Comparison of ENCODE assay signal across 8 cellular contexts in the genomic region with DNA sequence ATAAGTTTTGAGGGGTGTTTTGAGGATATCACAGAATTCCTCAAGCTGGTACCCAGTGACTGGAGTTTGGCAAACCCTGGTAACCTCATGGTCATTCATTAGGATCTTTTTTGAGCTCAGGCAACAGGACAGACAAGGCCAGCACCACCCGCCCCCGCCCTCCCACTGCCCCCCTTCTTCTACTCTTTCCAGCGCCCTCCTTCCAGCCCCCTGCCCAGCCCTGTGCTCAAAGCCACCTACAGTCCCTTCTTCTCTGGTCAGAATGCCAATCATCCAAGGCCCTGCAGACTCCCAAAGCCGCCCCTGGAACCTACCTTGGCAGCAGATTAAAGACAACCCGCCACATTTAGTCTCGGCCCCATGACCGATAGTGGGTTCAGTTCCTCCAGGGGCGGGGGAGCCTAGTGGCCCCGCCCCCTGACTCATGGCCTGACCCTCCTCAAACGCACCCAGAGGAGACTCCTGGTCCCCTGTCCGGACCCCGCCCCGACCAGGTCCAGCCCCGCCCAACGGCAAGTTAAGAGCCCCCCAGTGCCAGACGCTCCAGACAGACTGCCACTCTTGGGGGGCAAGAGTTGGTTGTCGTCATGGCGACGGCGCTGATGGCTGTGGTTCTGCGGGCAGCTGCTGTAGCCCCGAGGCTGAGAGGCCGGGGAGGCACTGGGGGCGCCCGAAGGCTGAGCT. TPM values are rescaled to one million over a fixed set of nuclear protein-coding genes. Genes with fewer than 3 reads are reported as not detected.
A peak's percentile ranks its signal among the peaks of the same experiment; 100 is the strongest.
DNase-seq lines count a peak whose midpoint lies in the region; ATAC-seq, FAIRE-seq and TF ChIP-seq lines count a peak whose summit lies in the region.

NAGS (plus strand) TSS at position 546 of the 684 bp plus-strand sequence; CDS start at position 588, 42 bp downstream.

- intact Hi-C loops in endothelial cell of umbilical vein (cut with micrococcal nuclease): loop anchor here (10.0 kb wide), 1 partner anchor 111 kb away; no protein-coding TSS in a partner anchor

- H3K27ac ChIP-seq in endothelial cell of umbilical vein (ENCODE audit: insufficient read depth, low read depth, low read length): peak within 1 kb of the TSS; percentile 44
- no peak within 1 kb of the TSS for H3K27ac ChIP-seq in neural progenitor cell

- peak; percentile 31 for DNase-seq in COLO668 (lab: John Stamatoyannopoulos, UW; ENCODE audit: unreplicated experiment)
- no peak for DNase-seq in NT2/D1 (ENCODE audit: low read depth, low spot score)
- no peak for DNase-seq in endothelial cell of umbilical vein (ENCODE audit: low read depth, low spot score)
- DNase-seq in neural progenitor cell (ENCODE audit: low spot score): peak; percentile 63
- no peak for DNase-seq in globus pallidus (ENCODE audit: low spot score)
- DNase-seq in dedifferentiated amniotic fluid mesenchymal stem cell (ENCODE audit: extremely low spot score): no peak

- no peaks in the 10 kb centered on the region for H3K9me1 ChIP-seq in endothelial cell of umbilical vein (replicated peaks; ENCODE audit: control insufficient read depth, extremely low read depth, insufficient read depth, low read length)

- no peaks in the 10 kb centered on the region for H3K36me3 Mint-ChIP-seq in neural progenitor cell

- H3K36me3 ChIP-seq in NT2/D1 (ENCODE audit: insufficient read depth, insufficient read length, low read length): peaks cover 3% of the 10 kb centered on the region
- no peaks in the 10 kb centered on the region for H3K36me3 ChIP-seq in endothelial cell of umbilical vein (ENCODE audit: control insufficient read depth in 2 of 2, extremely low read depth in 1 of 2, insufficient read depth in 2 of 2, low read length in 2 of 2)
- H3K36me3 ChIP-seq in neural progenitor cell: no peaks in the 10 kb centered on the region

- no peak for ATAC-seq in HG02642 (IDR thresholded peaks at IDR 0.05; ENCODE audit: poor library complexity, unreplicated experiment)
- ATAC-seq in GM18868 (IDR thresholded peaks at IDR 0.05; ENCODE audit: unreplicated experiment): no peak

- H3K27me3 ChIP-seq in NT2/D1 (ENCODE audit: insufficient read depth, insufficient read length) (peaks cover 35% of the 10 kb centered on the region), endothelial cell of umbilical vein (ENCODE audit: control insufficient read depth in 2 of 2, insufficient read depth in 2 of 2, low read length in 2 of 2) (no peaks in the 10 kb centered on the region), neural progenitor cell (peaks cover 50% of the 10 kb centered on the region)

- H3K27ac Mint-ChIP-seq in neural progenitor cell: no peak within 1 kb of the TSS

- H3K4me1 ChIP-seq in NT2/D1 (ENCODE audit: insufficient read depth, insufficient read length) (peaks cover 8% of the 10 kb centered on the region), endothelial cell of umbilical vein (ENCODE audit: control insufficient read depth, extremely low read depth, insufficient read depth, low read length) (peaks cover 38% of the 10 kb centered on the region), neural progenitor cell (peaks cover 19% of the 10 kb centered on the region)

- H3K4me1 Mint-ChIP-seq in neural progenitor cell: peaks cover 19% of the 10 kb centered on the region

- H3K9ac ChIP-seq in NT2/D1 (ENCODE audit: insufficient read length, low read depth): peak within 1 kb of the TSS; percentile 81
- H3K9ac ChIP-seq in endothelial cell of umbilical vein (replicated peaks; ENCODE audit: extremely low read depth, insufficient read depth, low read length): peak within 1 kb of the TSS; percentile 55
- no peak within 1 kb of the TSS for H3K9ac ChIP-seq in neural progenitor cell

- H3K27me3 Mint-ChIP-seq in neural progenitor cell (ENCODE audit: insufficient read depth, low read depth): peaks cover 37% of the 10 kb centered on the region

- peak within 1 kb of the TSS; percentile 68 for H3K4me3 ChIP-seq in NT2/D1 (ENCODE audit: insufficient read length, low read depth)
- H3K4me3 ChIP-seq in endothelial cell of umbilical vein (replicated peaks in 1 of 3; ENCODE audit: insufficient read depth in 1 of 3, low read depth in 1 of 3, low read length in 3 of 3): peak within 1 kb of the TSS; percentile 51 to 63 (median 56)
- H3K4me3 ChIP-seq in neural progenitor cell: peak within 1 kb of the TSS; percentile 71

- CTCF ChIA-PET in endothelial cell of umbilical vein (lab: Charles Lee): interaction anchor here (1.4 to 6.0 kb wide), 5 partner anchors 10 to 111 kb away, joined by 4 to 27 read pairs (median 15); partner anchors contain the start of gene TMEM101

- peak; percentile 46 for FAIRE-seq in endothelial cell of umbilical vein (lab: Jason Lieb, UNC)

- H2AFZ ChIP-seq in endothelial cell of umbilical vein (ENCODE audit: low read depth, low read length) (peak within 1 kb of the TSS; percentile 64), neural progenitor cell (replicated peaks) (no peak within 1 kb of the TSS)

- TF ChIP-seq CTCF in endothelial cell of umbilical vein (IDR thresholded peaks at IDR 0.05; ENCODE audit: extremely low read depth in 1 of 2, insufficient read depth in 1 of 2, low read depth in 1 of 2, low read length in 2 of 2) (no peak), neural progenitor cell (IDR thresholded peaks at IDR 0.05) (no peak)

- H3K79me2 ChIP-seq in endothelial cell of umbilical vein (ENCODE audit: control insufficient read depth, insufficient read depth, low read length) (peaks cover 9% of the 10 kb centered on the region), neural progenitor cell (ENCODE audit: low read depth) (no peaks in the 10 kb centered on the region)

- H4K20me1 ChIP-seq in endothelial cell of umbilical vein (replicated peaks; ENCODE audit: control insufficient read depth, extremely low read depth, insufficient read depth, low read length): no peaks in the 10 kb centered on the region
- peaks cover 23% of the 10 kb centered on the region for H4K20me1 ChIP-seq in neural progenitor cell (ENCODE audit: low read depth)

- no peaks in the 10 kb centered on the region for H3K9me3 Mint-ChIP-seq in neural progenitor cell

- H3K4me3 Mint-ChIP-seq in neural progenitor cell: peak within 1 kb of the TSS; percentile 77

- BruUV-seq in endothelial cell of umbilical vein (replicated peaks; lab: Mats Ljungman, UMichigan): no TSS peak

- H3K9me3 ChIP-seq in NT2/D1 (ENCODE audit: insufficient read depth, low read length): no peaks in the 10 kb centered on the region
- no peaks in the 10 kb centered on the region for H3K9me3 ChIP-seq in endothelial cell of umbilical vein (replicated peaks; ENCODE audit: control insufficient read depth, insufficient read depth, low read length)
- no peaks in the 10 kb centered on the region for H3K9me3 ChIP-seq in neural progenitor cell (ENCODE audit: low read depth)

- H3K4me2 ChIP-seq in endothelial cell of umbilical vein (ENCODE audit: insufficient read depth, low read length) (peak within 1 kb of the TSS; percentile 81), neural progenitor cell (peak within 1 kb of the TSS; percentile 84)

- dilution Hi-C loops in endothelial cell of umbilical vein (cut with MboI; ENCODE audit: extremely low pct_ligation_motif_present, low sequenced_read_pairs): no loop called here

- peaks cover 28% of the 10 kb centered on the region for H3F3A ChIP-seq in neural progenitor cell (ENCODE audit: low read depth)

- TF ChIP-seq POLR2A in endothelial cell of umbilical vein (IDR thresholded peaks at IDR 0.05; ENCODE audit: low read depth, low read length): no peak

- POLR2A ChIA-PET in endothelial cell of umbilical vein (lab: Charles Lee): interaction anchor here (0.7 kb wide), 1 partner anchor 226 kb away, joined by 8 read pairs; no protein-coding TSS in a partner anchor

TF ChIP-seq in endothelial cell of umbilical vein, 7 proteins besides CTCF, POLR2A, EP300 and RAD21:
- TF ChIP-seq MAX (IDR thresholded peaks at IDR 0.05; ENCODE audit: insufficient read depth, insufficient read length): no peak

RNA-seq across cellular contexts. Expression of gene NAGS, which starts in this region (rescaled TPM):
- total RNA-seq in endothelial cell of umbilical vein: 5.8 and 6.1 TPM in 2 replicates
- 3.3 and 3.7 TPM in 2 replicates for polyA plus RNA-seq in endothelial cell of umbilical vein
- polyA plus RNA-seq in endothelial cell of umbilical vein (2011; cell fraction: cytosol; rRNA removed): 2.1 and 2.4 TPM in 2 replicates
- polyA plus RNA-seq in endothelial cell of umbilical vein (2011; cell fraction: nucleus; rRNA removed): 1.8 and 1.9 TPM in 2 replicates
- 1.3 and 1.7 TPM in 2 replicates for polyA plus RNA-seq in endothelial cell of umbilical vein (2012)
- 1.3 and 1.8 TPM in 2 replicates for polyA minus RNA-seq in endothelial cell of umbilical vein
- polyA minus RNA-seq in endothelial cell of umbilical vein (2011; cell fraction: cytosol; rRNA and poly(A)+ RNA removed): 0.92 TPM
- polyA minus RNA-seq in endothelial cell of umbilical vein (2011; cell fraction: nucleus; rRNA and poly(A)+ RNA removed): 0.96 and 1.9 TPM in 2 replicates
- 1.8 and 2.2 TPM in 2 replicates for total RNA-seq in neural progenitor cell (ENCODE audit: low replicate concordance)

Comparison
In these comparisons a context has a peak if more than half of its experiments do, and no peak if none do; other contexts are left out.
1. DNase-seq: peak in COLO668 (single experiment) and neural progenitor cell (single experiment); none in NT2/D1 (single experiment), endothelial cell of umbilical vein (single experiment), globus pallidus (single experiment) and dedifferentiated amniotic fluid mesenchymal stem cell (single experiment).
2. Peak in every context shown above with its lines, with median percentiles within 50 percentile points of each other: H3K4me3 ChIP-seq.